In genomic region chr1:116166011-116166571, GRCh38 we compare ENCODE assay signal across 18 cellular contexts. TPM values are rescaled to one million over a fixed set of nuclear protein-coding genes. Genes with fewer than 3 reads are reported as not detected.
DNase-seq lines count a peak whose midpoint lies in the region; ATAC-seq and TF ChIP-seq lines count a peak whose summit lies in the region.
"Had no signal": no experiment of that assay in that cellular context is flagged by ENCODE, and none has a peak within 500 bp of the region (broad histone marks: within the 10 kb centered on the region; RNA-seq: fewer than 3 reads in every experiment).

No MANE protein-coding gene starts in this region.

- H3K4me3 ChIP-seq in left ventricle myocardium inferior (no peak overlapping the region), esophagus muscularis mucosa (no peak overlapping the region), parathyroid adenoma (ENCODE audit: low read depth, low read length) (no peak overlapping the region), aorta (ENCODE audit: low read length in 2 of 2) (no peak overlapping the region), spleen (no peak overlapping the region)
- H3K4me3 ChIP-seq: Peyer's patch had no signal

- H3K27ac ChIP-seq in left ventricle myocardium inferior (replicated peaks) = peak overlapping the region; percentile 85
- H3K27ac ChIP-seq in esophagus muscularis mucosa (replicated peaks in 1 of 4) = peak overlapping the region in 1 of 4 donors; percentile 70
- H3K27ac ChIP-seq in parathyroid adenoma = no peak overlapping the region
- peak overlapping the region in 1 of 2 donors; percentile 12 for H3K27ac ChIP-seq in aorta (ENCODE audit: low read depth in 1 of 2, low read length in 2 of 2)
- no peak overlapping the region for H3K27ac ChIP-seq in spleen
- H3K27ac ChIP-seq: C4-2B had no signal

- intact Hi-C loops in left ventricle myocardium inferior (cut with micrococcal nuclease) (no loop called here), left ventricle myocardium superior (cut with micrococcal nuclease) (no loop called here), esophagus muscularis mucosa (cut with DNase I) (loop anchor here (10.0 kb wide), 1 partner anchor 209 kb away; the partner anchor contains the start of gene ATP1A1), aorta (cut with DNase I) (no loop called here), spleen (cut with DNase I; ENCODE audit: low total_unique reads) (no loop called here)

- H3K9me3 ChIP-seq in left ventricle myocardium inferior (replicated peaks) = no peaks in the 10 kb centered on the region
- no peaks in the 10 kb centered on the region for H3K9me3 ChIP-seq in esophagus muscularis mucosa
- H3K9me3 ChIP-seq in parathyroid adenoma (ENCODE audit: control insufficient read depth, low read length) = no peaks in the 10 kb centered on the region
- H3K9me3 ChIP-seq in aorta (ENCODE audit: control insufficient read depth, low read length) = no peaks in the 10 kb centered on the region
- H3K9me3 ChIP-seq in spleen = no peaks in the 10 kb centered on the region
- H3K9me3 ChIP-seq: Peyer's patch had no signal

- 83% methylated on average over 6 of the region's 6 CpGs for WGBS in esophagus muscularis mucosa
- 55 to 57% methylated on average over 6 of the region's 6 CpGs for WGBS in aorta, 2 donors
- WGBS in spleen, 5 donors = 70 to 80% (median 71%) methylated on average over 6 of the region's 6 CpGs

- no peak for ATAC-seq in left ventricle myocardium superior
- peak; percentile 2 for ATAC-seq in aorta (ENCODE audit: low FRiP score)
- ATAC-seq in GM21390 (IDR thresholded peaks at IDR 0.05; ENCODE audit: unreplicated experiment) = no peak

- H3K27me3 ChIP-seq in left ventricle myocardium inferior (ENCODE audit: low read depth) = no peaks in the 10 kb centered on the region
- H3K27me3 ChIP-seq in esophagus muscularis mucosa = no peaks in the 10 kb centered on the region
- H3K27me3 ChIP-seq in parathyroid adenoma (ENCODE audit: control insufficient read depth, insufficient read depth, low read length) = no peaks in the 10 kb centered on the region
- no peaks in the 10 kb centered on the region for H3K27me3 ChIP-seq in aorta (ENCODE audit: control insufficient read depth in 1 of 2, insufficient read depth in 2 of 2, low read length in 1 of 2)
- peaks cover 0 to 11% (median 0%) of the 10 kb centered on the region in 7 donors for H3K27me3 ChIP-seq in spleen (replicated peaks in 1 of 7)
- H3K27me3 ChIP-seq: Peyer's patch had no signal

- H3K79me2 ChIP-seq in parathyroid adenoma = no peaks in the 10 kb centered on the region

- H3K9ac ChIP-seq in parathyroid adenoma = no peak overlapping the region

- no peaks in the 10 kb centered on the region for H3K36me3 ChIP-seq in left ventricle myocardium inferior
- H3K36me3 ChIP-seq in esophagus muscularis mucosa = no peaks in the 10 kb centered on the region
- H3K36me3 ChIP-seq in parathyroid adenoma (ENCODE audit: control insufficient read depth, insufficient read depth, low read length) = no peaks in the 10 kb centered on the region
- no peaks in the 10 kb centered on the region for H3K36me3 ChIP-seq in aorta (ENCODE audit: control insufficient read depth in 1 of 2, insufficient read depth in 2 of 2, low read length in 1 of 2)
- H3K36me3 ChIP-seq in spleen = no peaks in the 10 kb centered on the region
- H3K36me3 ChIP-seq: Peyer's patch had no signal

- no peak for TF ChIP-seq EP300 in esophagus muscularis mucosa (IDR thresholded peaks at IDR 0.05)

- no peak for TF ChIP-seq CTCF in left ventricle myocardium inferior (IDR thresholded peaks at IDR 0.05; ENCODE audit: borderline replicate concordance)
- TF ChIP-seq CTCF in esophagus muscularis mucosa (IDR thresholded peaks at IDR 0.05) = no peak
- TF ChIP-seq CTCF in parathyroid adenoma (IDR thresholded peaks at IDR 0.05) = no peak
- no peak for TF ChIP-seq CTCF in spleen (IDR thresholded peaks at IDR 0.05 in 8 of 11, conservative IDR thresholded peaks at IDR 0.05 in 3 of 11)

- TF ChIP-seq POLR2A in esophagus muscularis mucosa (IDR thresholded peaks at IDR 0.05; ENCODE audit: low read depth) = no peak
- TF ChIP-seq POLR2A in spleen (IDR thresholded peaks at IDR 0.05) = no peak

- DNase-seq in left ventricle myocardium inferior = no peak
- DNase-seq in left ventricle myocardium superior = no peak
- peak; percentile 85 for DNase-seq in esophagus muscularis mucosa (ENCODE audit: extremely low spot score)
- no peak for DNase-seq in aorta
- no peak for DNase-seq in stimulated activated CD4-positive, alpha-beta T cell treated with anti-CD3 and anti-CD28 coated beads, Interleukin-1b, Interleukin-23, amount 100 ng/mL, for 48 hours
- DNase-seq in spleen = no peak
- DNase-seq: COR-L47, DMS153, EL, H9, NCI-H1417 treated with DMSO at 0.1 percent for 48 hours, NCI-H2029, NCI-H2171 treated with DMSO at 0.1 percent for 48 hours, NCI-H510A, Peyer's patch had no signal

- no peak overlapping the region for H3K4me2 ChIP-seq in parathyroid adenoma (ENCODE audit: low read length)

- peaks cover 53% of the 10 kb centered on the region for H3K4me1 ChIP-seq in left ventricle myocardium inferior
- peaks cover 34 to 47% (median 44%) of the 10 kb centered on the region in 4 donors for H3K4me1 ChIP-seq in esophagus muscularis mucosa
- H3K4me1 ChIP-seq in parathyroid adenoma = peaks cover 8% of the 10 kb centered on the region
- no peaks in the 10 kb centered on the region for H3K4me1 ChIP-seq in aorta (ENCODE audit: control insufficient read depth in 1 of 2, insufficient read depth in 2 of 2, low read length in 2 of 2)
- H3K4me1 ChIP-seq in spleen = peaks cover 0 to 29% (median 19%) of the 10 kb centered on the region in 6 donors

- peak overlapping the region; percentile 22 for H2AFZ ChIP-seq in parathyroid adenoma

RNA-seq across cellular contexts. Expression of gene MAB21L3, which starts 54.9 kb away (rescaled TPM):
- total RNA-seq in left ventricle myocardium inferior (not detected), left ventricle myocardium superior (not detected), esophagus muscularis mucosa (under 1 TPM in 3 of 4 donors, not detected in 1; under 0.01 to 0.17 (median 0.11) TPM), aorta (not detected), spleen (1 to 10 TPM in 3 of 7 donors, under 1 TPM in 4; 0.35 to 2.0 (median 0.92) TPM)
- polyA plus RNA-seq in aorta (under 1 TPM in 1 of 2 donors, not detected in 1; 0.25 TPM), spleen (under 1 TPM in 1 of 3 donors, not detected in 2; 0.07 TPM)
- total RNA-seq: H9 had no signal
